In genomic region chr10:63713191-63714144, GRCh38 we compare ENCODE assay signal across 8 cellular contexts.
DNase-seq lines count a peak whose midpoint lies in the region; ATAC-seq, FAIRE-seq and TF ChIP-seq lines count a peak whose summit lies in the region.

No MANE protein-coding gene starts in this region.

- no peaks in the 10 kb centered on the region for H3K27me3 ChIP-seq in stomach smooth muscle (ENCODE audit: control insufficient read depth in 1 of 2, insufficient read depth in 2 of 2, low read length in 2 of 2)

- no peaks in the 10 kb centered on the region for H3K9me3 ChIP-seq in stomach smooth muscle (ENCODE audit: control insufficient read depth in 2 of 2, low read length in 2 of 2)

- peak overlapping the region in 1 of 2 donors; percentile 51 for H3K9ac ChIP-seq in stomach smooth muscle (ENCODE audit: low read length in 2 of 2)

- ATAC-seq in GM18520 (IDR thresholded peaks at IDR 0.05; ENCODE audit: unreplicated experiment) = no peak

- TF ChIP-seq CTCF in astrocyte of the spinal cord (IDR thresholded peaks at IDR 0.05; ENCODE audit: low read depth, low read length) (no peak), D721Med (IDR thresholded peaks at IDR 0.05; ENCODE audit: insufficient read depth, missing control alignments) (no peak)

- H3K36me3 ChIP-seq in stomach smooth muscle (ENCODE audit: control insufficient read depth in 2 of 2, insufficient read depth in 2 of 2, low read length in 2 of 2) = no peaks in the 10 kb centered on the region

- FAIRE-seq in D721Med (lab: Jason Lieb, UNC) = no peak

- peaks cover 44% of the 10 kb centered on the region for H3K4me1 ChIP-seq in stomach smooth muscle (ENCODE audit: control insufficient read depth, insufficient read depth, low read length)

- DNase-seq in DMS53 (lab: John Stamatoyannopoulos, UW) (peak; percentile 26), DMS53 treated with DMSO at 0.1 percent for 48 hours (lab: John Stamatoyannopoulos, UW; ENCODE audit: unreplicated experiment) (no peak), astrocyte of the spinal cord (ENCODE audit: low read depth, low spot score) (peak; percentile 95), iPS-NIHi7 (ENCODE audit: extremely low spot score) (peak; percentile 80), GM19240 (ENCODE audit: insufficient read length, low spot score) (no peak), D721Med (ENCODE audit: insufficient read length, low spot score) (no peak)

- no peak overlapping the region for H3K4me3 ChIP-seq in astrocyte of the spinal cord (ENCODE audit: low read depth, low read length)
- H3K4me3 ChIP-seq in stomach smooth muscle (ENCODE audit: low read length in 2 of 2) = peak overlapping the region; percentile 18 to 40

- peak overlapping the region; percentile 95 for H3K27ac ChIP-seq in stomach smooth muscle (ENCODE audit: low read length)

- in situ Hi-C loops in astrocyte of the spinal cord (cut with HindIII; ENCODE audit: low sequenced_read_pairs) = no loop called here

Comparison
In these comparisons a context has a peak if more than half of its experiments do, and no peak if none do; other contexts are left out.
1. DNase-seq: peak in DMS53 (single experiment), astrocyte of the spinal cord (single experiment) and iPS-NIHi7 (single experiment); none in DMS53 treated with DMSO at 0.1 percent for 48 hours (single experiment), GM19240 (single experiment) and D721Med (single experiment).